18 cellular contexts compared by ENCODE assay signal in genomic region chr3:25074151-25074550, GRCh38.
DNase-seq lines count a peak whose midpoint lies in the region; ATAC-seq, FAIRE-seq and TF ChIP-seq lines count a peak whose summit lies in the region.
"Had no signal": no experiment of that assay in that cellular context is flagged by ENCODE, and none has a peak within 500 bp of the region (broad histone marks: within the 10 kb centered on the region; RNA-seq: fewer than 3 reads in every experiment).

No MANE protein-coding gene starts in this region.

- no peak overlapping the region for H2BK12ac ChIP-seq in H1 (ENCODE audit: low read depth, low read length)

- no peak for FAIRE-seq in H1 (lab: Jason Lieb, UNC)

- peak; percentile 79 for DNase-seq in COLO829 (ENCODE audit: low spot score)
- no peak for DNase-seq in H1 (ENCODE audit: low read depth in 1 of 2, low spot score in 2 of 2)
- no peak for DNase-seq in mesothelial cell of epicardium (ENCODE audit: low spot score in 2 of 2, unreplicated experiment in 2 of 2)
- no peak for DNase-seq in activated CD4-positive, alpha-beta T cell treated with anti-CD3 and anti-CD28 coated beads for 36 hours
- DNase-seq in breast epithelium (ENCODE audit: low spot score in 2 of 2), result no peak
- DNase-seq: CD4-positive, CD25-positive, alpha-beta regulatory T cell; DMS53; H9; KBM-7; NCI-H1417 treated with DMSO at 0.1 percent for 48 hours; NCI-H1930; NCI-H2171 treated with DMSO at 0.1 percent for 48 hours; NCI-H446 treated with DMSO at 0.1 percent for 48 hours; NCI-H748 treated with DMSO at 0.1 percent for 48 hours; PC-9 had no signal

- H3K23ac ChIP-seq in H1 (ENCODE audit: insufficient read length), result no peak overlapping the region

- no peak overlapping the region for H3K4ac ChIP-seq in H1 (replicated peaks; ENCODE audit: insufficient read length, low read depth, low read length)

- TF ChIP-seq EP300 in H1 (IDR thresholded peaks at IDR 0.05; ENCODE audit: borderline replicate concordance in 1 of 2, low read depth in 2 of 2, low read length in 2 of 2), result no peak

- POLR2A ChIA-PET in HEK293 (lab: Yijun Ruan, JAX) (no interaction called here), H1 (lab: Charles Lee; ENCODE audit: partially characterized antibody) (no interaction called here)
- POLR2A ChIA-PET in activated CD4-positive, alpha-beta T cell treated with anti-CD3 and anti-CD28 coated beads for 36 hours (lab: Charles Lee), result no interaction called here

- CTCF ChIA-PET in HEK293 (lab: Yijun Ruan, JAX) (interaction anchor here (1.2 kb wide), 1 partner anchor 41 kb away, joined by 4 read pairs; no protein-coding TSS in a partner anchor), H1 (lab: Charles Lee; ENCODE audit: partially characterized antibody) (interaction anchor here (1.8 kb wide), 1 partner anchor 52 kb away, joined by 5 read pairs; no protein-coding TSS in a partner anchor)
- CTCF ChIA-PET in activated CD4-positive, alpha-beta T cell treated with anti-CD3 and anti-CD28 coated beads for 36 hours (lab: Charles Lee), result no interaction called here

- no peak overlapping the region for H2AFZ ChIP-seq in H1 (ENCODE audit: low read length)
- H2AFZ ChIP-seq: PC-9 had no signal

- no peaks in the 10 kb centered on the region for H3K79me2 ChIP-seq in H1 (ENCODE audit: control insufficient read depth in 1 of 2, insufficient read depth in 2 of 2, low read length in 2 of 2)

- H4K20me1 ChIP-seq in H1 (replicated peaks in 1 of 2; ENCODE audit: control insufficient read depth in 1 of 2, insufficient read depth in 2 of 2, low read length in 2 of 2), result peaks cover 0 to 2% of the 10 kb centered on the region in 2 experiments

- peaks cover 6% of the 10 kb centered on the region for H3K36me3 Mint-ChIP-seq in mesothelial cell of epicardium
- H3K36me3 Mint-ChIP-seq in activated CD4-positive, alpha-beta T cell treated with anti-CD3 and anti-CD28 coated beads for 36 hours (ENCODE audit: low read depth), result no peaks in the 10 kb centered on the region
- H3K36me3 Mint-ChIP-seq: CD4-positive, CD25-positive, alpha-beta regulatory T cell had no signal

- H3K9me3 ChIP-seq in HEK293 (ENCODE audit: control insufficient read depth, insufficient read depth, low read depth, low read length) (no peaks in the 10 kb centered on the region), H1 (ENCODE audit: insufficient read depth in 2 of 2, low read depth in 1 of 2, low read length in 1 of 2) (0 out of 4 replicates have a peak, but pooled peaks cover 0 to 4% of the 10 kb centered on the region in 2 experiments), breast epithelium (no peaks in the 10 kb centered on the region)

- peak overlapping the region; percentile 66 for H3K27ac Mint-ChIP-seq in mesothelial cell of epicardium
- no peak overlapping the region for H3K27ac Mint-ChIP-seq in activated CD4-positive, alpha-beta T cell treated with anti-CD3 and anti-CD28 coated beads for 36 hours
- H3K27ac Mint-ChIP-seq: CD4-positive, CD25-positive, alpha-beta regulatory T cell; H9 had no signal

- H4K91ac ChIP-seq in H1 (replicated peaks; ENCODE audit: insufficient read length, low read length), result no peak overlapping the region

- H3K56ac ChIP-seq in H1 (replicated peaks; ENCODE audit: insufficient read length, low read depth, low read length), result no peak overlapping the region

- no peak overlapping the region for H3K18ac ChIP-seq in H1 (ENCODE audit: extremely low read depth, low read length)

- H3K4me1 ChIP-seq in HEK293 (ENCODE audit: control insufficient read depth, insufficient read depth, low read length) (no peaks in the 10 kb centered on the region), H1 (replicated peaks in 1 of 4; ENCODE audit: control insufficient read depth in 3 of 4, insufficient read depth in 4 of 4, low read length in 3 of 4) (no peaks in the 10 kb centered on the region; a peak in 1 of 7 replicates), breast epithelium (no peaks in the 10 kb centered on the region)

- no peaks in the 10 kb centered on the region for H3K27me3 ChIP-seq in H1 (replicated peaks in 1 of 4; ENCODE audit: control insufficient read depth in 3 of 4, extremely low read depth in 1 of 4, insufficient read depth in 3 of 4, low read length in 3 of 4)
- no peaks in the 10 kb centered on the region for H3K27me3 ChIP-seq in breast epithelium

- H3K9ac ChIP-seq in H1 (replicated peaks in 1 of 4; ENCODE audit: extremely low read depth in 1 of 4, low read depth in 3 of 4, low read length in 3 of 4), result no peak overlapping the region

- no peak overlapping the region for H3K4me3 Mint-ChIP-seq in mesothelial cell of epicardium
- H3K4me3 Mint-ChIP-seq in activated CD4-positive, alpha-beta T cell treated with anti-CD3 and anti-CD28 coated beads for 36 hours, result no peak overlapping the region
- H3K4me3 Mint-ChIP-seq: CD4-positive, CD25-positive, alpha-beta regulatory T cell; H9 had no signal

- intact Hi-C loops in activated CD4-positive, alpha-beta T cell treated with anti-CD3 and anti-CD28 coated beads for 36 hours (cut with DNase I, micrococcal nuclease), result no loop called here
- intact Hi-C loops in breast epithelium (cut with DNase I; ENCODE audit: low total_unique reads), result no loop called here

- H2BK20ac ChIP-seq in H1 (ENCODE audit: low read length), result no peak overlapping the region

- H3K9me3 Mint-ChIP-seq in mesothelial cell of epicardium, result peaks cover 6% of the 10 kb centered on the region
- peaks cover 4% of the 10 kb centered on the region for H3K9me3 Mint-ChIP-seq in activated CD4-positive, alpha-beta T cell treated with anti-CD3 and anti-CD28 coated beads for 36 hours (ENCODE audit: low read depth)
- H3K9me3 Mint-ChIP-seq: H9 had no signal

- WGBS in H1 (ENCODE audit: extremely low coverage in 1 of 2, insufficient coverage in 1 of 2, insufficient read length in 1 of 2, insufficient replicate concordance in 2 of 2, low coverage in 1 of 2, low lambda C conversion rate in 2 of 2, missing lambda C conversion rate in 1 of 2), 2 experiments, result 87% methylated on average over 3 of the region's 3 CpGs; no CpG with 5 or more reads in 1 of the 2 experiments

- TF ChIP-seq RAD21 in H1 (IDR thresholded peaks at IDR 0.05 in 1 of 2, conservative IDR thresholded peaks at IDR 0.05 in 1 of 2; ENCODE audit: low read depth in 2 of 2, low read length in 2 of 2), result no peak

- H3K4me2 ChIP-seq in H1 (ENCODE audit: insufficient read depth in 1 of 2, low read depth in 2 of 2, low read length in 2 of 2), result no peak overlapping the region
- H3K4me2 ChIP-seq: PC-9 had no signal

- no peak overlapping the region for H3K27ac ChIP-seq in HEK293 (ENCODE audit: extremely low read depth, low read depth, low read length)
- H3K27ac ChIP-seq in H1 (ENCODE audit: low read depth, low read length), result no peak overlapping the region
- H3K27ac ChIP-seq in breast epithelium, result no peak overlapping the region
- H3K27ac ChIP-seq: PC-9 had no signal

- H2BK15ac ChIP-seq in H1 (ENCODE audit: low read length), result no peak overlapping the region

- TF ChIP-seq POLR2A in H1 (IDR thresholded peaks at IDR 0.05; ENCODE audit: control extremely low read depth in 1 of 2, low read depth in 2 of 2, low read length in 2 of 2) (no peak), breast epithelium (IDR thresholded peaks at IDR 0.05) (no peak)

- H2BK5ac ChIP-seq in H1 (ENCODE audit: low read depth, low read length), result no peak overlapping the region

- H2BK120ac ChIP-seq in H1 (replicated peaks; ENCODE audit: low read depth, low read length), result no peak overlapping the region

- no peaks in the 10 kb centered on the region for H3K79me1 ChIP-seq in H1 (ENCODE audit: low read depth, low read length)

- H3K23me2 ChIP-seq in H1 (ENCODE audit: low read depth, low read length), result no peaks in the 10 kb centered on the region

- H3K36me3 ChIP-seq in HEK293 (ENCODE audit: control insufficient read depth in 2 of 2, insufficient read depth in 1 of 2, low read length in 2 of 2), result no peaks in the 10 kb centered on the region
- H3K36me3 ChIP-seq in H1 (ENCODE audit: control insufficient read depth in 2 of 4, insufficient read depth in 4 of 4, low read length in 3 of 4), result no peaks in the 10 kb centered on the region
- no peaks in the 10 kb centered on the region for H3K36me3 ChIP-seq in breast epithelium

- no peak overlapping the region for H2AK5ac ChIP-seq in H1 (ENCODE audit: low read depth, low read length)

- H3K27me3 Mint-ChIP-seq in mesothelial cell of epicardium (ENCODE audit: low read depth), result no peaks in the 10 kb centered on the region
- no peaks in the 10 kb centered on the region for H3K27me3 Mint-ChIP-seq in activated CD4-positive, alpha-beta T cell treated with anti-CD3 and anti-CD28 coated beads for 36 hours
- H3K27me3 Mint-ChIP-seq: CD4-positive, CD25-positive, alpha-beta regulatory T cell had no signal

- H3K14ac ChIP-seq in H1 (ENCODE audit: insufficient read length), result no peak overlapping the region

- H3K4me1 Mint-ChIP-seq in mesothelial cell of epicardium, result peaks cover 46% of the 10 kb centered on the region
- H3K4me1 Mint-ChIP-seq in activated CD4-positive, alpha-beta T cell treated with anti-CD3 and anti-CD28 coated beads for 36 hours, result no peaks in the 10 kb centered on the region
- H3K4me1 Mint-ChIP-seq: CD4-positive, CD25-positive, alpha-beta regulatory T cell had no signal

- peak overlapping the region; percentile 43 for H4K5ac ChIP-seq in H1 (ENCODE audit: insufficient read length, low read depth, low read length)

- no peak for ATAC-seq in GM18498 (IDR thresholded peaks at IDR 0.05; ENCODE audit: unreplicated experiment)
- ATAC-seq in activated CD4-positive, alpha-beta T cell treated with anti-CD3 and anti-CD28 coated beads for 36 hours, result no peak
- no peak for ATAC-seq in HG03521 (IDR thresholded peaks at IDR 0.05; ENCODE audit: unreplicated experiment)

- no peak overlapping the region for H4K8ac ChIP-seq in H1 (ENCODE audit: extremely low read depth, insufficient read depth, low read length)

- TF ChIP-seq CTCF in HEK293 (tag by site-specific recombination; IDR thresholded peaks at IDR 0.05) (no peak), H1 (IDR thresholded peaks at IDR 0.05; ENCODE audit: control extremely low read depth in 1 of 3, insufficient read depth in 1 of 3, low read depth in 1 of 3, low read length in 3 of 3) (no peak), mesothelial cell of epicardium (IDR thresholded peaks at IDR 0.05; ENCODE audit: unreplicated experiment) (no peak), breast epithelium (IDR thresholded peaks at IDR 0.05) (no peak)

- H3K4me3 ChIP-seq in HEK293 (ENCODE audit: low read depth, low read length) (no peak overlapping the region), H1 (ENCODE audit: extremely low read depth in 1 of 4, insufficient read depth in 2 of 4, low read depth in 3 of 4, low read length in 4 of 4) (no peak overlapping the region), breast epithelium (no peak overlapping the region)
- H3K4me3 ChIP-seq: PC-9 had no signal

TF ChIP-seq in H1, 55 proteins besides CTCF, POLR2A, EP300 and RAD21 (continues in another document):
- TF ChIP-seq SIN3A (conservative IDR thresholded peaks at IDR 0.05 in 1 of 2, IDR thresholded peaks at IDR 0.05 in 1 of 2; ENCODE audit: low read depth in 1 of 2, low read length in 2 of 2), result no peak
- TF ChIP-seq RFX5 (IDR thresholded peaks at IDR 0.05; ENCODE audit: borderline replicate concordance, low read depth, low read length), result no peak
- TF ChIP-seq SRF (IDR thresholded peaks at IDR 0.05; ENCODE audit: low read depth, low read length), result no peak
- TF ChIP-seq RNF2 (IDR thresholded peaks at IDR 0.05; ENCODE audit: borderline replicate concordance, low read depth, low read length, missing control alignments, poor library complexity, severe bottlenecking), result no peak
- no peak for TF ChIP-seq HDAC6 (IDR thresholded peaks at IDR 0.05; ENCODE audit: low read depth, low read length)
